ENCODE assay signal across 1 cellular context in genomic region chr3:17106801-17107200, GRCh38.
TF ChIP-seq lines count a peak whose summit lies in the region.

No MANE protein-coding gene starts in this region.

TF ChIP-seq in GM12878, 131 proteins besides CTCF, POLR2A, EP300 and RAD21:
- TF ChIP-seq ZBTB33 (IDR thresholded peaks at IDR 0.05): 0 out of 2 replicates have a peak, but pooled peaks have one; percentile 25
